ENCODE assay signal across 1 cellular context in genomic region chr18:49016648-49017539, GRCh38.
A peak's percentile ranks its signal among the peaks of the same experiment; 100 is the strongest.
TF ChIP-seq lines count a peak whose summit lies in the region.

No MANE protein-coding gene starts in this region.

TF ChIP-seq in H1, 55 proteins besides CTCF, POLR2A, EP300 and RAD21:
- TF ChIP-seq SAP30 (IDR thresholded peaks at IDR 0.05; ENCODE audit: insufficient read depth, insufficient replicate concordance, low read length) (no peak), JUND (IDR thresholded peaks at IDR 0.05; ENCODE audit: low read length) (peak; percentile 91), MAFK (IDR thresholded peaks at IDR 0.05; ENCODE audit: low read depth, low read length) (no peak), BACH1 (IDR thresholded peaks at IDR 0.05; ENCODE audit: low read length) (no peak)
- TF ChIP-seq, protein P1, sequence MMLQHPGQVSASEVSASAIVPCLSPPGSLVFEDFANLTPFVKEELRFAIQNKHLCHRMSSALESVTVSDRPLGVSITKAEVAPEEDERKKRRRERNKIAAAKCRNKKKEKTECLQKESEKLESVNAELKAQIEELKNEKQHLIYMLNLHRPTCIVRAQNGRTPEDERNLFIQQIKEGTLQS (IDR thresholded peaks at IDR 0.05; ENCODE audit: insufficient read depth, low read depth, low read length): no peak; the same call in 1 of the 2 replicates
